Comparison of ENCODE assay signal across 2 cellular contexts in the genomic region with DNA sequence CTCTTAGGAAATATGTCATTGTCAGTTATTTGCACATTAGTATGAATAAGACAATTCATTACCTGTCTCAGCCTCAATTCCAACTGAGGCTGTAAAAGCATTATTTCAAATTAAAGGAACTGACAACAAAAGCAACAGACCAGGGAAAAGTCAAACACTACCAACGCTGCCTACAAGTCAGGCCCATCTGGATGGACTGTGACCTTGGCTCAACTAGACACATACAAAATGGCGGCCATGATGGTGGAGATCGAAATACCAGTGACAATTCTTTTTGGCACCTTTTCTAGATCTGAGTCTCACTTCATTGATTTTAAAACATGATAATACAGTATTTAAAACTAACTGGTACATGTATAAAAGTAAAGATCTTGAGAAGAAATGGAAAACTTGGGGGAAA.
TF ChIP-seq lines count a peak whose summit lies in the region.

No MANE protein-coding gene starts in this region.

TF ChIP-seq in K562, 482 proteins besides CTCF, POLR2A, EP300 and RAD21:
- TF ChIP-seq YY1 (IDR thresholded peaks at IDR 0.05; ENCODE audit: borderline replicate concordance in 1 of 3, control insufficient read depth in 1 of 3, extremely low read depth in 1 of 3, insufficient read depth in 3 of 3, insufficient read length in 1 of 3, insufficient replicate concordance in 2 of 3, low read depth in 1 of 3, low read length in 2 of 3) (peak in 2 of 3 experiments; percentile 16 to 58), ZKSCAN8 (CRISPR knock-in tag; IDR thresholded peaks at IDR 0.05) (no peak)

TF ChIP-seq in H1, 55 proteins besides CTCF, POLR2A, EP300 and RAD21:
- TF ChIP-seq JUN (IDR thresholded peaks at IDR 0.05; ENCODE audit: low read depth, low read length): no peak
- peak; percentile 57; the same call in 1 of the 2 replicates for TF ChIP-seq YY1 (IDR thresholded peaks at IDR 0.05; ENCODE audit: low read depth, low read length)
